In the genomic region with DNA sequence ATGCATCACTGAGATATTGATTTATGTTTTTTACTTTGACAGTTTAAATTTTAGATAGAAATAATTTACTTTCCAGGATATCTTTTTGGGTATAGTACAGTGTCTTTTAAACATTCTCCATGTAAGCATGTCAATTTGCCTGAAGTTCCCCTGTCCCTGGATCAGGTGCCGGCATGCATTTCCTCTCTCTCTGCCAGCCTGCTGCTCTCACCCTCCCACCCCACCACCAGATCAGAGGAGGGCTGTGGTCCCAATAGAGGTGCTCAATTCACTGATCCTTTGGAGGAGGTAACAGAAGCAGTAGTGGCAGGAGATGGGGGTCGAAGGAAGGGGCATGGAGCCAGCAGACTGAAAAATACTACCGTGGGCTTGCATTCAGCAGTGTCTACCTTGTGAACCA, we compare ENCODE assay signal across 1 cellular context.
TF ChIP-seq lines count a peak whose summit lies in the region.

No MANE protein-coding gene starts in this region.

TF ChIP-seq in WTC11, 78 proteins besides CTCF, POLR2A, EP300 and RAD21 (continued from another document):
- TF ChIP-seq, protein P1, sequence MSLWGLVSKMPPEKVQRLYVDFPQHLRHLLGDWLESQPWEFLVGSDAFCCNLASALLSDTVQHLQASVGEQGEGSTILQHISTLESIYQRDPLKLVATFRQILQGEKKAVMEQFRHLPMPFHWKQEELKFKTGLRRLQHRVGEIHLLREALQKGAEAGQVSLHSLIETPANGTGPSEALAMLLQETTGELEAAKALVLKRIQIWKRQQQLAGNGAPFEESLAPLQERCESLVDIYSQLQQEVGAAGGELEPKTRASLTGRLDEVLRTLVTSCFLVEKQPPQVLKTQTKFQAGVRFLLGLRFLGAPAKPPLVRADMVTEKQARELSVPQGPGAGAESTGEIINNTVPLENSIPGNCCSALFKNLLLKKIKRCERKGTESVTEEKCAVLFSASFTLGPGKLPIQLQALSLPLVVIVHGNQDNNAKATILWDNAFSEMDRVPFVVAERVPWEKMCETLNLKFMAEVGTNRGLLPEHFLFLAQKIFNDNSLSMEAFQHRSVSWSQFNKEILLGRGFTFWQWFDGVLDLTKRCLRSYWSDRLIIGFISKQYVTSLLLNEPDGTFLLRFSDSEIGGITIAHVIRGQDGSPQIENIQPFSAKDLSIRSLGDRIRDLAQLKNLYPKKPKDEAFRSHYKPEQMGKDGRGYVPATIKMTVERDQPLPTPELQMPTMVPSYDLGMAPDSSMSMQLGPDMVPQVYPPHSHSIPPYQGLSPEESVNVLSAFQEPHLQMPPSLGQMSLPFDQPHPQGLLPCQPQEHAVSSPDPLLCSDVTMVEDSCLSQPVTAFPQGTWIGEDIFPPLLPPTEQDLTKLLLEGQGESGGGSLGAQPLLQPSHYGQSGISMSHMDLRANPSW (CRISPR knock-in tag; conservative IDR thresholded peaks at IDR 0.05; ENCODE audit: low read depth), result no peak
- TF ChIP-seq ATF1 (CRISPR knock-in tag; IDR thresholded peaks at IDR 0.05), result no peak
- TF ChIP-seq, protein P2, sequence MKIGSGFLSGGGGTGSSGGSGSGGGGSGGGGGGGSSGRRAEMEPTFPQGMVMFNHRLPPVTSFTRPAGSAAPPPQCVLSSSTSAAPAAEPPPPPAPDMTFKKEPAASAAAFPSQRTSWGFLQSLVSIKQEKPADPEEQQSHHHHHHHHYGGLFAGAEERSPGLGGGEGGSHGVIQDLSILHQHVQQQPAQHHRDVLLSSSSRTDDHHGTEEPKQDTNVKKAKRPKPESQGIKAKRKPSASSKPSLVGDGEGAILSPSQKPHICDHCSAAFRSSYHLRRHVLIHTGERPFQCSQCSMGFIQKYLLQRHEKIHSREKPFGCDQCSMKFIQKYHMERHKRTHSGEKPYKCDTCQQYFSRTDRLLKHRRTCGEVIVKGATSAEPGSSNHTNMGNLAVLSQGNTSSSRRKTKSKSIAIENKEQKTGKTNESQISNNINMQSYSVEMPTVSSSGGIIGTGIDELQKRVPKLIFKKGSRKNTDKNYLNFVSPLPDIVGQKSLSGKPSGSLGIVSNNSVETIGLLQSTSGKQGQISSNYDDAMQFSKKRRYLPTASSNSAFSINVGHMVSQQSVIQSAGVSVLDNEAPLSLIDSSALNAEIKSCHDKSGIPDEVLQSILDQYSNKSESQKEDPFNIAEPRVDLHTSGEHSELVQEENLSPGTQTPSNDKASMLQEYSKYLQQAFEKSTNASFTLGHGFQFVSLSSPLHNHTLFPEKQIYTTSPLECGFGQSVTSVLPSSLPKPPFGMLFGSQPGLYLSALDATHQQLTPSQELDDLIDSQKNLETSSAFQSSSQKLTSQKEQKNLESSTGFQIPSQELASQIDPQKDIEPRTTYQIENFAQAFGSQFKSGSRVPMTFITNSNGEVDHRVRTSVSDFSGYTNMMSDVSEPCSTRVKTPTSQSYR (CRISPR knock-in tag; IDR thresholded peaks at IDR 0.05), result no peak
- TF ChIP-seq, protein P3, sequence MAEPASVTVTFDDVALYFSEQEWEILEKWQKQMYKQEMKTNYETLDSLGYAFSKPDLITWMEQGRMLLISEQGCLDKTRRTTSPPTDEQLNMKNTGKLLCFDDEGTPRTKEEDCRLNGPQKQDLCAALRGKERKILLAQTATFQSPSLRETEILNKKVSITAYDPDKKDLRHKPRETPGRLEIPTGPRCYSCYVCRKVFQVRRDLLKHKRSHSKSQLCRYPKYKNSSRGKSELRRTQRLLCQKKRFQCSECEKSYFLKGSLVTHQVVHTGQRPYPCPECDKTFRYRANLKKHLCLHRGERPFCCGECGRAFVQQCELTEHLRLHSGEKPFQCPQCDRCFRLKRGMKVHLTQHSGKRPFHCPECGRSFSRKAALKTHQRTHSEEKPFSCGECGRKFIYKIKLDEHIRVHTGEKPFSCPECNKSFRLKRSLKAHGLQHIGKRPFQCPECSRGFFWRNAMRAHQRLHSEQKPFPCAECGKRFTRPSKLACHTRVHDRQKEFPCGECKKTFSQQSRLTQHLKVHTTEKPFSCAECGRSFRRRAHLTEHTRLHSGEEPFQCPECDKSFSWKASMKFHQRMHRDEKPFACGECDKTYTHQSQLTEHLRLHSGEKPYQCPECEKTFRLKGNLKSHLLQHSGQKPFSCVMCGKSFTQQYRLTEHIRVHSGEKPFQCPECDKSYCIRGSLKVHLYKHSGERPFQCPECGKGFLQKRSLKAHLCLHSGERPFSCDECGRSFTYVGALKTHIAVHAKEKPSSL (CRISPR knock-in tag; conservative IDR thresholded peaks at IDR 0.05), result no peak
- no peak for TF ChIP-seq ZNF423 (CRISPR knock-in tag; IDR thresholded peaks at IDR 0.05)
- TF ChIP-seq MXD4 (CRISPR knock-in tag; IDR thresholded peaks at IDR 0.05; ENCODE audit: borderline replicate concordance), result no peak
- no peak for TF ChIP-seq GTF2I (CRISPR knock-in tag; conservative IDR thresholded peaks at IDR 0.05)
- no peak for TF ChIP-seq RELA (CRISPR knock-in tag; IDR thresholded peaks at IDR 0.05; ENCODE audit: borderline replicate concordance)
- TF ChIP-seq ZNF671 (CRISPR knock-in tag; IDR thresholded peaks at IDR 0.05), result no peak
- no peak for TF ChIP-seq NFYB (CRISPR knock-in tag; conservative IDR thresholded peaks at IDR 0.05; ENCODE audit: low read depth)
TF ChIP-seq in WTC11: peak in this region for 0.
